In the genomic region with DNA sequence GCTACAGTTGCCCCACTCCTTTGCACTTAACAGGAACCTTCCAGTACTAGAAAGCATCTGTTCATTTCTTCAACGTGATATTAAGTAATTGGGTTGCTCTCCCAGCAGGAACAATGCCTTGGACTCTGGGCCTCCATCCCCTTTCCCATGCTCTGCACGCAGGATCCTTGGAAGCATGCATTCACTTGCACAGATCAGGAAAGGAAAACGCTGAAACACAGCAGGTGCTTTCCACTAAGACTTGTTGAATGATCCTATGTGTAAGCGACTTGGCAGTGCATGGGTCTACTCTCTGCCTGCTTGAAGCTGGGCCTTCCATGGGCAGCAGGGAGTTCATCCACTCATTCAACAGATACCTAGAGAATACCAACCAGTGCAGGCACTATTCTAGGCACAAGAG, we compare ENCODE assay signal across 11 cellular contexts. TPM values are rescaled to one million over a fixed set of nuclear protein-coding genes. Genes with fewer than 3 reads are reported as not detected.
DNase-seq lines count a peak whose midpoint lies in the region; ATAC-seq and TF ChIP-seq lines count a peak whose summit lies in the region.
"Had no signal": no experiment of that assay in that cellular context is flagged by ENCODE, and none has a peak within 500 bp of the region (broad histone marks: within the 10 kb centered on the region; RNA-seq: fewer than 3 reads in every experiment).

No MANE protein-coding gene starts in this region.

- H3K4me3 ChIP-seq in coronary artery (peak overlapping the region; percentile 83), psoas muscle (peak overlapping the region; percentile 84)

- DNase-seq in NCI-H2107 treated with DMSO at 0.1 percent for 48 hours (lab: John Stamatoyannopoulos, UW; ENCODE audit: unreplicated experiment): peak; percentile 60
- no peak for DNase-seq in NCI-H2107 (lab: John Stamatoyannopoulos, UW)
- peak; percentile 30 for DNase-seq in NCI-H345 treated with DMSO at 0.1 percent for 48 hours (lab: John Stamatoyannopoulos, UW; ENCODE audit: unreplicated experiment)
- no peak for DNase-seq in coronary artery (ENCODE audit: low spot score)
- DNase-seq in psoas muscle: no peak
- no peak for DNase-seq in HuH-7 (ENCODE audit: low spot score)
- DNase-seq in NCI-H2029 (lab: John Stamatoyannopoulos, UW): no peak
- DNase-seq: foreskin melanocyte, HCEC 1CT, NCI-H1092 had no signal

- H3K4me1 ChIP-seq in psoas muscle: peaks cover 21% of the 10 kb centered on the region

- peak overlapping the region in 1 of 2 donors; percentile 29 for H3K27ac ChIP-seq in coronary artery
- H3K27ac ChIP-seq in psoas muscle: no peak overlapping the region

- H3K36me3 ChIP-seq in psoas muscle (ENCODE audit: insufficient read depth in 1 of 2, low read depth in 1 of 2): no peaks in the 10 kb centered on the region

- no peaks in the 10 kb centered on the region for H3K9me3 ChIP-seq in psoas muscle

- intact Hi-C loops in psoas muscle (cut with DNase I): loop anchor here (2.0 to 5.0 kb wide), 3 partner anchors 103 to 195 kb away; partner anchors contain the start of genes AREL1 (in 1 of the 2) and FCF1 (in 1 of the 2)

- ATAC-seq in psoas muscle (no peak), HG02938 (IDR thresholded peaks at IDR 0.05; ENCODE audit: unreplicated experiment) (no peak)

- TF ChIP-seq CTCF in coronary artery (IDR thresholded peaks at IDR 0.05): no peak
- TF ChIP-seq CTCF in psoas muscle (IDR thresholded peaks at IDR 0.05): no peak

- peaks cover 0 to 13% (median 7%) of the 10 kb centered on the region in 3 donors for H3K27me3 ChIP-seq in psoas muscle (ENCODE audit: insufficient read depth in 3 of 3, low read length in 2 of 3)

- WGBS in psoas muscle, 3 donors: 48 to 63% (median 53%) methylated on average over 4 of the region's 4 CpGs

RNA-seq across cellular contexts. Expression of gene LTBP2, which starts 2.3 kb away (rescaled TPM):
- 10 to 100 TPM; 11.8 to 51.4 (median 24.2) TPM for total RNA-seq in psoas muscle
- polyA plus RNA-seq in psoas muscle: 1 to 10 TPM; 2.4 to 6.1 (median 3.2) TPM

Comparison
In these comparisons a context has a peak if more than half of its experiments do, and no peak if none do; other contexts are left out.
1. DNase-seq: peak in NCI-H2107 treated with DMSO at 0.1 percent for 48 hours (single experiment) and NCI-H345 treated with DMSO at 0.1 percent for 48 hours (single experiment); none in NCI-H2107 (single experiment), coronary artery (single experiment), psoas muscle (0 of 2), HuH-7 (single experiment) and NCI-H2029 (single experiment).